9 cellular contexts compared by ENCODE assay signal in genomic region chr3:77254967-77255831, GRCh38.
DNase-seq lines count a peak whose midpoint lies in the region; ATAC-seq and TF ChIP-seq lines count a peak whose summit lies in the region.
"Had no signal": no experiment of that assay in that cellular context is flagged by ENCODE, and none has a peak within 500 bp of the region (broad histone marks: within the 10 kb centered on the region; RNA-seq: fewer than 3 reads in every experiment).

No MANE protein-coding gene starts in this region.

- no peak overlapping the region for H2BK15ac ChIP-seq in mesenchymal stem cell (ENCODE audit: low read depth, poor library complexity, severe bottlenecking)

- H3K9me2 ChIP-seq in OCI-LY7 (ENCODE audit: insufficient read depth, low read length): no peaks in the 10 kb centered on the region

- TF ChIP-seq CTCF in OCI-LY7 (conservative IDR thresholded peaks at IDR 0.05; ENCODE audit: low read length): peak; percentile 88

- no peak overlapping the region for H3K9ac ChIP-seq in mesenchymal stem cell (ENCODE audit: low read length)

- no peak overlapping the region for H3K14ac ChIP-seq in mesenchymal stem cell (ENCODE audit: low read length in 2 of 2)

- no peaks in the 10 kb centered on the region for H3K9me3 ChIP-seq in OCI-LY7 (ENCODE audit: low read length)
- H3K9me3 ChIP-seq in mesenchymal stem cell (ENCODE audit: control insufficient read depth, low read length): no peaks in the 10 kb centered on the region

- H3K9me3 Mint-ChIP-seq in activated T-cell treated with anti-CD3 and anti-CD28 coated beads, Interleukin-2, amount 50 U/mL, for 4 hours: peaks cover 4% of the 10 kb centered on the region
- H3K9me3 Mint-ChIP-seq in T-cell: peaks cover 6 to 13% (median 9%) of the 10 kb centered on the region in 3 donors

- ATAC-seq in GM21360 (IDR thresholded peaks at IDR 0.05; ENCODE audit: unreplicated experiment): peak; percentile 57
- no peak for ATAC-seq in activated T-cell treated with anti-CD3 and anti-CD28 coated beads, Interleukin-2, amount 50 U/mL, for 4 hours
- ATAC-seq in T-cell (replicated peaks in 1 of 4): no peak

- no peak overlapping the region for H3K23ac ChIP-seq in mesenchymal stem cell (ENCODE audit: low read length in 2 of 2)

- no peak overlapping the region for H3K27ac ChIP-seq in OCI-LY7 (ENCODE audit: low read depth, low read length, poor library complexity, severe bottlenecking)
- no peak overlapping the region for H3K27ac ChIP-seq in mesenchymal stem cell (ENCODE audit: low read length, poor library complexity, severe bottlenecking)
- H3K27ac ChIP-seq: skin epidermis had no signal

- H2AFZ ChIP-seq in OCI-LY7 (ENCODE audit: low read length): no peak overlapping the region
- no peak overlapping the region for H2AFZ ChIP-seq in mesenchymal stem cell (ENCODE audit: low read depth, low read length)

- H2BK5ac ChIP-seq in mesenchymal stem cell (ENCODE audit: low read depth, low read length, poor library complexity, severe bottlenecking): no peak overlapping the region

- 91% methylated on average over 2 of the region's 3 CpGs for WGBS in mesenchymal stem cell

- no peaks in the 10 kb centered on the region for H3K27me3 Mint-ChIP-seq in activated T-cell treated with anti-CD3 and anti-CD28 coated beads, Interleukin-2, amount 50 U/mL, for 4 hours (ENCODE audit: low read depth)
- H3K27me3 Mint-ChIP-seq in T-cell: no peaks in the 10 kb centered on the region

- H3K36me3 ChIP-seq in OCI-LY7 (ENCODE audit: insufficient read depth, low read length) (no peaks in the 10 kb centered on the region), mesenchymal stem cell (ENCODE audit: control insufficient read depth in 1 of 2, insufficient read depth in 2 of 2, low read depth in 1 of 2, low read length in 2 of 2) (no peaks in the 10 kb centered on the region)

- H3K27ac Mint-ChIP-seq in T-cell: no peak overlapping the region

- H3K36me3 Mint-ChIP-seq in activated T-cell treated with anti-CD3 and anti-CD28 coated beads, Interleukin-2, amount 50 U/mL, for 4 hours (ENCODE audit: insufficient read depth): no peaks in the 10 kb centered on the region
- no peaks in the 10 kb centered on the region for H3K36me3 Mint-ChIP-seq in T-cell

- H3K79me1 ChIP-seq in mesenchymal stem cell (replicated peaks; ENCODE audit: low read length, poor library complexity, severe bottlenecking): no peaks in the 10 kb centered on the region

- no peaks in the 10 kb centered on the region for H3K27me3 ChIP-seq in mesenchymal stem cell (ENCODE audit: control insufficient read depth in 1 of 2, insufficient read depth in 1 of 2, low read length in 2 of 2)

- no peak overlapping the region for H3K4ac ChIP-seq in mesenchymal stem cell (ENCODE audit: low read depth in 1 of 2, low read length in 2 of 2)

- POLR2A ChIA-PET in OCI-LY7 (lab: Charles Lee): no interaction called here
- POLR2A ChIA-PET in T-cell (lab: Charles Lee): no interaction called here

- no peak overlapping the region for H2BK12ac ChIP-seq in mesenchymal stem cell (ENCODE audit: low read length in 2 of 2)

- CTCF ChIA-PET in OCI-LY7 (lab: Charles Lee; ENCODE audit: unreplicated experiment) (no interaction called here), T-cell (lab: Charles Lee) (no interaction called here)

- BruUV-seq in OCI-LY7 (replicated peaks; lab: Mats Ljungman, UMichigan): no TSS peak

- no peak overlapping the region for H2AK5ac ChIP-seq in mesenchymal stem cell (ENCODE audit: low read length, severe bottlenecking)

- intact Hi-C loops in OCI-LY7 (cut with micrococcal nuclease; ENCODE audit: unreplicated experiment): no loop called here

- H3K79me2 ChIP-seq in OCI-LY7 (ENCODE audit: insufficient read depth, low read depth, low read length): no peaks in the 10 kb centered on the region

- no peak overlapping the region for H3K4me3 ChIP-seq in OCI-LY7 (ENCODE audit: low read depth, low read length, poor library complexity, severe bottlenecking)
- H3K4me3 ChIP-seq in mesenchymal stem cell (ENCODE audit: insufficient read depth in 1 of 2, low read depth in 1 of 2, low read length in 2 of 2): no peak overlapping the region
- H3K4me3 ChIP-seq: skin epidermis had no signal

- no peaks in the 10 kb centered on the region for H4K20me1 ChIP-seq in OCI-LY7 (ENCODE audit: insufficient read depth, low read length)

- H3K4me2 ChIP-seq in OCI-LY7 (ENCODE audit: low read length) (peak overlapping the region; percentile 23; the same call in 1 of the 2 replicates), mesenchymal stem cell (ENCODE audit: low read length, poor library complexity, severe bottlenecking) (no peak overlapping the region)

- peak; percentile 21 for DNase-seq in DMS53 treated with DMSO at 0.1 percent for 48 hours (lab: John Stamatoyannopoulos, UW; ENCODE audit: unreplicated experiment)
- DNase-seq in HuH-7.5 (ENCODE audit: low spot score): peak; percentile 9
- DNase-seq in OCI-LY7 (ENCODE audit: low spot score): peak; percentile 47
- DNase-seq in dermis microvascular lymphatic vessel endothelial cell (ENCODE audit: low read depth in 2 of 2): peak; percentile 7 to 38
- peak; percentile 66 for DNase-seq in mesenchymal stem cell
- no peak for DNase-seq in activated T-cell treated with anti-CD3 and anti-CD28 coated beads, Interleukin-2, amount 50 U/mL, for 4 hours
- DNase-seq in T-cell: no peak

- H3K4me1 ChIP-seq in OCI-LY7 (ENCODE audit: insufficient read depth, low read length, poor library complexity, severe bottlenecking) (no peaks in the 10 kb centered on the region), mesenchymal stem cell (ENCODE audit: control insufficient read depth, insufficient read depth, low read depth, low read length) (no peaks in the 10 kb centered on the region)

- no peak overlapping the region for H3K4me3 Mint-ChIP-seq in activated T-cell treated with anti-CD3 and anti-CD28 coated beads, Interleukin-2, amount 50 U/mL, for 4 hours
- no peak overlapping the region for H3K4me3 Mint-ChIP-seq in T-cell

- no peak overlapping the region for H2BK120ac ChIP-seq in mesenchymal stem cell (ENCODE audit: low read depth, low read length)

- H4K8ac ChIP-seq in mesenchymal stem cell (ENCODE audit: low read length): no peak overlapping the region

- H3K18ac ChIP-seq in mesenchymal stem cell (ENCODE audit: low read depth in 1 of 2, low read length in 2 of 2): no peak overlapping the region

- H3K4me1 Mint-ChIP-seq in activated T-cell treated with anti-CD3 and anti-CD28 coated beads, Interleukin-2, amount 50 U/mL, for 4 hours (ENCODE audit: low read depth): no peaks in the 10 kb centered on the region
- H3K4me1 Mint-ChIP-seq in T-cell: no peaks in the 10 kb centered on the region

- H4K91ac ChIP-seq in mesenchymal stem cell (ENCODE audit: low read length): no peak overlapping the region

Comparison
In these comparisons a context has a peak if more than half of its experiments do, and no peak if none do; other contexts are left out.
1. DNase-seq: peak in DMS53 treated with DMSO at 0.1 percent for 48 hours (single experiment), HuH-7.5 (single experiment), OCI-LY7 (single experiment), dermis microvascular lymphatic vessel endothelial cell (2 of 2) and mesenchymal stem cell (single experiment); none in activated T-cell treated with anti-CD3 and anti-CD28 coated beads, Interleukin-2, amount 50 U/mL, for 4 hours (single experiment) and T-cell (0 of 34).